In genomic region chr3:71859128-71859519, GRCh38 we compare ENCODE assay signal across 8 cellular contexts.
DNase-seq lines count a peak whose midpoint lies in the region; ATAC-seq and TF ChIP-seq lines count a peak whose summit lies in the region.

No MANE protein-coding gene starts in this region.

- ATAC-seq in HG03060 (IDR thresholded peaks at IDR 0.05; ENCODE audit: low read depth, unreplicated experiment) (peak; percentile 52), HG03039 (IDR thresholded peaks at IDR 0.05; ENCODE audit: unreplicated experiment) (no peak)

- H3K4me3 ChIP-seq in fibroblast of villous mesenchyme (ENCODE audit: low read depth, low read length) = no peak overlapping the region

- no peak for TF ChIP-seq CTCF in fibroblast of villous mesenchyme (IDR thresholded peaks at IDR 0.05; ENCODE audit: insufficient read depth, low read depth, low read length)

- DNase-seq in DMS153 (lab: John Stamatoyannopoulos, UW) = peak; percentile 36
- peak; percentile 46 for DNase-seq in RPMI8226
- DNase-seq in fibroblast of villous mesenchyme (ENCODE audit: low read depth) = peak; percentile 4
- DNase-seq in retina = peak; percentile 17
- DNase-seq in NCI-H128 (lab: John Stamatoyannopoulos, UW; ENCODE audit: unreplicated experiment) = no peak
- no peak for DNase-seq in NCI-H2196 treated with DMSO at 0.1 percent for 48 hours (lab: John Stamatoyannopoulos, UW; ENCODE audit: unreplicated experiment)

Comparison
In these comparisons a context has a peak if more than half of its experiments do, and no peak if none do; other contexts are left out.
1. DNase-seq: peak in DMS153 (single experiment), RPMI8226 (single experiment), fibroblast of villous mesenchyme (single experiment) and retina (single experiment); none in NCI-H128 (single experiment) and NCI-H2196 treated with DMSO at 0.1 percent for 48 hours (single experiment).